ENCODE assay signal across 1 cellular context in genomic region chr12:131923260-131923659, GRCh38.
TF ChIP-seq lines count a peak whose summit lies in the region.

No MANE protein-coding gene starts in this region.

TF ChIP-seq in HepG2, 621 proteins besides CTCF, POLR2A, EP300 and RAD21:
- TF ChIP-seq RBM22 (optimal IDR thresholded peaks at IDR 0.05; ENCODE audit: low read length) (peak; percentile 61), MAFF (IDR thresholded peaks at IDR 0.05; ENCODE audit: low read depth, low read length) (no peak), AGO2 (optimal IDR thresholded peaks at IDR 0.05; ENCODE audit: low read depth, low read length) (peak; percentile 38), SIN3B (IDR thresholded peaks at IDR 0.05; ENCODE audit: low read length) (no peak), POLR2G (IDR thresholded peaks at IDR 0.05; ENCODE audit: low read depth, low read length) (peak; percentile 51; the same call in 1 of the 2 replicates), HNRNPH1 (optimal IDR thresholded peaks at IDR 0.05; ENCODE audit: low read depth, low read length) (no peak)
- TF ChIP-seq, protein P1, sequence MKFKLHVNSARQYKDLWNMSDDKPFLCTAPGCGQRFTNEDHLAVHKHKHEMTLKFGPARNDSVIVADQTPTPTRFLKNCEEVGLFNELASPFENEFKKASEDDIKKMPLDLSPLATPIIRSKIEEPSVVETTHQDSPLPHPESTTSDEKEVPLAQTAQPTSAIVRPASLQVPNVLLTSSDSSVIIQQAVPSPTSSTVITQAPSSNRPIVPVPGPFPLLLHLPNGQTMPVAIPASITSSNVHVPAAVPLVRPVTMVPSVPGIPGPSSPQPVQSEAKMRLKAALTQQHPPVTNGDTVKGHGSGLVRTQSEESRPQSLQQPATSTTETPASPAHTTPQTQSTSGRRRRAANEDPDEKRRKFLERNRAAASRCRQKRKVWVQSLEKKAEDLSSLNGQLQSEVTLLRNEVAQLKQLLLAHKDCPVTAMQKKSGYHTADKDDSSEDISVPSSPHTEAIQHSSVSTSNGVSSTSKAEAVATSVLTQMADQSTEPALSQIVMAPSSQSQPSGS (CRISPR knock-in tag; IDR thresholded peaks at IDR 0.05) = no peak
